8 cellular contexts compared by ENCODE assay signal in the genomic region with DNA sequence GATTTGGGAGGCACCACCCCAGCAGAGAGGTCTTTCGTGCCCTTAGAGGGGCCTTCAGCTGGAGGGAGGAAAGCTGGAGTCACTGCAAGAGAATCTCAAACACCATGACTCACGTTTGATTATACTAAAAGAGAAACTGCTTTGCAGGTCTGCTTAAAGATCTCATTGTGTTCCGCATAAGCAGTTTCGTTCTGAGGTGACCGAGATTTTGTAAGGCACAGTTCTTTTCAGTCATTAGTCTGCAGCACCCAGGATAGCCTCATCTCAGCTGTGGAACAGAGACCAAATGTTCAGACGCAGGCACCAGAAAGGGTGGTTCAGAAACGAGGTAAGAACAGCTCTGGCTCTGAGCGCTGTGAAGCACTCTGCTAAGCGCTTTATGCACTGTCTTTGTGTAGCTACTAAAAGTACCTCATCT.
A peak's percentile ranks its signal among the peaks of the same experiment; 100 is the strongest.
DNase-seq lines count a peak whose midpoint lies in the region; ATAC-seq and TF ChIP-seq lines count a peak whose summit lies in the region.

No MANE protein-coding gene starts in this region.

- H3K4me3 ChIP-seq in CD4-positive, CD25-positive, alpha-beta regulatory T cell (ENCODE audit: low read depth, low read length) = peak overlapping the region; percentile 66
- H3K4me3 ChIP-seq in HAP-1 = no peak overlapping the region

- peaks cover 5% of the 10 kb centered on the region for H3K27me3 Mint-ChIP-seq in CD4-positive, CD25-positive, alpha-beta regulatory T cell
- H3K27me3 Mint-ChIP-seq in WTC11 (ENCODE audit: low read depth) (no peaks in the 10 kb centered on the region; the same call in 1 of the 2 replicates), memory B cell (peaks cover 1% of the 10 kb centered on the region)

- peaks cover 9% of the 10 kb centered on the region for H3K4me1 ChIP-seq in CD4-positive, CD25-positive, alpha-beta regulatory T cell (ENCODE audit: control insufficient read depth, insufficient read depth, low read length, poor library complexity, severe bottlenecking)
- no peaks in the 10 kb centered on the region for H3K4me1 ChIP-seq in HAP-1

- POLR2A ChIA-PET in WTC11 (lab: Charles Lee) = no interaction called here

- H3K4me1 Mint-ChIP-seq in CD4-positive, CD25-positive, alpha-beta regulatory T cell = peaks cover 0 to 15% (median 6%) of the 10 kb centered on the region in 4 donors
- peaks cover 25% of the 10 kb centered on the region for H3K4me1 Mint-ChIP-seq in WTC11
- H3K4me1 Mint-ChIP-seq in memory B cell = peaks cover 22% of the 10 kb centered on the region

- H3K27ac ChIP-seq in CD4-positive, CD25-positive, alpha-beta regulatory T cell (ENCODE audit: insufficient read depth, low read length, poor library complexity, severe bottlenecking) = peak overlapping the region; percentile 47

- CTCF ChIA-PET in WTC11 (lab: Charles Lee) = interaction anchor here (1.2 to 2.7 kb wide), 7 partner anchors 9 to 406 kb away, joined by 3 to 19 read pairs (median 6); partner anchors contain the start of gene RASL11A

- in situ Hi-C loops in HAP-1 (cut with MboI; ENCODE audit: low sequenced_read_pairs) = no loop called here

- H3K4me3 Mint-ChIP-seq in CD4-positive, CD25-positive, alpha-beta regulatory T cell = peak overlapping the region; percentile 30 to 76 (median 60)
- H3K4me3 Mint-ChIP-seq in WTC11 (no peak overlapping the region), memory B cell (peak overlapping the region; percentile 72)

- H3K36me3 Mint-ChIP-seq in CD4-positive, CD25-positive, alpha-beta regulatory T cell = no peaks in the 10 kb centered on the region
- H3K36me3 Mint-ChIP-seq in WTC11 (peaks cover 4% of the 10 kb centered on the region), memory B cell (no peaks in the 10 kb centered on the region)

- peaks cover 0 to 3% (median 0%) of the 10 kb centered on the region in 7 donors for H3K9me3 Mint-ChIP-seq in CD4-positive, CD25-positive, alpha-beta regulatory T cell
- H3K9me3 Mint-ChIP-seq in WTC11 (peaks cover 10% of the 10 kb centered on the region), memory B cell (no peaks in the 10 kb centered on the region)

- no peak for TF ChIP-seq CTCF in WTC11 (IDR thresholded peaks at IDR 0.05)

- no peaks in the 10 kb centered on the region for H3K27me3 ChIP-seq in CD4-positive, CD25-positive, alpha-beta regulatory T cell (ENCODE audit: control insufficient read depth, insufficient read depth, low read length)
- no peaks in the 10 kb centered on the region for H3K27me3 ChIP-seq in HAP-1 (ENCODE audit: low read depth)

- no peaks in the 10 kb centered on the region for H3K36me3 ChIP-seq in CD4-positive, CD25-positive, alpha-beta regulatory T cell (ENCODE audit: control insufficient read depth, insufficient read depth, low read length)
- no peaks in the 10 kb centered on the region for H3K36me3 ChIP-seq in HAP-1 (replicated peaks)

- no peaks in the 10 kb centered on the region for H3K9me3 ChIP-seq in CD4-positive, CD25-positive, alpha-beta regulatory T cell (ENCODE audit: control insufficient read depth in 2 of 2, low read length in 2 of 2)
- no peaks in the 10 kb centered on the region for H3K9me3 ChIP-seq in HAP-1

- peak in 2 of 3 donors; percentile 15 to 75 for DNase-seq in CD4-positive, CD25-positive, alpha-beta regulatory T cell
- DNase-seq in GM19238 (ENCODE audit: insufficient read length, low spot score) (peak; percentile 71), WTC11 (ENCODE audit: low spot score) (no peak), memory B cell (ENCODE audit: low spot score in 2 of 2) (peak in 1 of 2 donors; percentile 22), NCI-H345 (lab: John Stamatoyannopoulos, UW) (no peak), 8988T (no peak), HAP-1 (ENCODE audit: low spot score in 2 of 2) (no peak)

- peak; percentile 61 to 77 for ATAC-seq in CD4-positive, CD25-positive, alpha-beta regulatory T cell (ENCODE audit: low read depth in 2 of 2)
- peak; percentile 99 for ATAC-seq in HG03103 (IDR thresholded peaks at IDR 0.05; ENCODE audit: low read depth, unreplicated experiment)
- no peak for ATAC-seq in WTC11
- peak; percentile 93 for ATAC-seq in memory B cell (ENCODE audit: low read depth)

- peak overlapping the region; percentile 74 to 87 (median 86) for H3K27ac Mint-ChIP-seq in CD4-positive, CD25-positive, alpha-beta regulatory T cell
- 0 out of 2 replicates have a peak overlapping the region, but pooled peaks have one; percentile 12 for H3K27ac Mint-ChIP-seq in WTC11
- H3K27ac Mint-ChIP-seq in memory B cell = peak overlapping the region; percentile 87

TF ChIP-seq in WTC11, 78 proteins besides CTCF, POLR2A, EP300 and RAD21:
- no peak for TF ChIP-seq TP53 (CRISPR knock-in tag; IDR thresholded peaks at IDR 0.05)
- no peak for TF ChIP-seq ELF4 (CRISPR knock-in tag; IDR thresholded peaks at IDR 0.05; ENCODE audit: low read depth)
- TF ChIP-seq ESRRA (CRISPR knock-in tag; IDR thresholded peaks at IDR 0.05; ENCODE audit: borderline replicate concordance) = no peak
- TF ChIP-seq ZNF423 (CRISPR knock-in tag; IDR thresholded peaks at IDR 0.05) = no peak
- TF ChIP-seq ZNF396 (CRISPR knock-in tag; IDR thresholded peaks at IDR 0.05; ENCODE audit: borderline replicate concordance) = no peak
- no peak for TF ChIP-seq USF2 (CRISPR knock-in tag; IDR thresholded peaks at IDR 0.05)
- TF ChIP-seq ZMAT4 (CRISPR knock-in tag; IDR thresholded peaks at IDR 0.05) = no peak
- TF ChIP-seq CREB1 (CRISPR knock-in tag; IDR thresholded peaks at IDR 0.05) = no peak
- TF ChIP-seq, protein P1, sequence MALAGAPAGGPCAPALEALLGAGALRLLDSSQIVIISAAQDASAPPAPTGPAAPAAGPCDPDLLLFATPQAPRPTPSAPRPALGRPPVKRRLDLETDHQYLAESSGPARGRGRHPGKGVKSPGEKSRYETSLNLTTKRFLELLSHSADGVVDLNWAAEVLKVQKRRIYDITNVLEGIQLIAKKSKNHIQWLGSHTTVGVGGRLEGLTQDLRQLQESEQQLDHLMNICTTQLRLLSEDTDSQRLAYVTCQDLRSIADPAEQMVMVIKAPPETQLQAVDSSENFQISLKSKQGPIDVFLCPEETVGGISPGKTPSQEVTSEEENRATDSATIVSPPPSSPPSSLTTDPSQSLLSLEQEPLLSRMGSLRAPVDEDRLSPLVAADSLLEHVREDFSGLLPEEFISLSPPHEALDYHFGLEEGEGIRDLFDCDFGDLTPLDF (CRISPR knock-in tag; IDR thresholded peaks at IDR 0.05) = no peak
- TF ChIP-seq, protein P2, sequence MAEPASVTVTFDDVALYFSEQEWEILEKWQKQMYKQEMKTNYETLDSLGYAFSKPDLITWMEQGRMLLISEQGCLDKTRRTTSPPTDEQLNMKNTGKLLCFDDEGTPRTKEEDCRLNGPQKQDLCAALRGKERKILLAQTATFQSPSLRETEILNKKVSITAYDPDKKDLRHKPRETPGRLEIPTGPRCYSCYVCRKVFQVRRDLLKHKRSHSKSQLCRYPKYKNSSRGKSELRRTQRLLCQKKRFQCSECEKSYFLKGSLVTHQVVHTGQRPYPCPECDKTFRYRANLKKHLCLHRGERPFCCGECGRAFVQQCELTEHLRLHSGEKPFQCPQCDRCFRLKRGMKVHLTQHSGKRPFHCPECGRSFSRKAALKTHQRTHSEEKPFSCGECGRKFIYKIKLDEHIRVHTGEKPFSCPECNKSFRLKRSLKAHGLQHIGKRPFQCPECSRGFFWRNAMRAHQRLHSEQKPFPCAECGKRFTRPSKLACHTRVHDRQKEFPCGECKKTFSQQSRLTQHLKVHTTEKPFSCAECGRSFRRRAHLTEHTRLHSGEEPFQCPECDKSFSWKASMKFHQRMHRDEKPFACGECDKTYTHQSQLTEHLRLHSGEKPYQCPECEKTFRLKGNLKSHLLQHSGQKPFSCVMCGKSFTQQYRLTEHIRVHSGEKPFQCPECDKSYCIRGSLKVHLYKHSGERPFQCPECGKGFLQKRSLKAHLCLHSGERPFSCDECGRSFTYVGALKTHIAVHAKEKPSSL (CRISPR knock-in tag; conservative IDR thresholded peaks at IDR 0.05) = no peak

Comparison
In these comparisons a context has a peak if more than half of its experiments do, and no peak if none do; other contexts are left out.
1. DNase-seq: peak in CD4-positive, CD25-positive, alpha-beta regulatory T cell (2 of 3) and GM19238 (single experiment); none in WTC11 (single experiment), NCI-H345 (single experiment), 8988T (single experiment) and HAP-1 (0 of 2).
2. H3K27ac Mint-ChIP-seq: peak in every context shown above with its lines; median percentile 87 in memory B cell; 86 in CD4-positive, CD25-positive, alpha-beta regulatory T cell; 12 in WTC11.